Comparison of ENCODE assay signal across 31 cellular contexts in the genomic region with DNA sequence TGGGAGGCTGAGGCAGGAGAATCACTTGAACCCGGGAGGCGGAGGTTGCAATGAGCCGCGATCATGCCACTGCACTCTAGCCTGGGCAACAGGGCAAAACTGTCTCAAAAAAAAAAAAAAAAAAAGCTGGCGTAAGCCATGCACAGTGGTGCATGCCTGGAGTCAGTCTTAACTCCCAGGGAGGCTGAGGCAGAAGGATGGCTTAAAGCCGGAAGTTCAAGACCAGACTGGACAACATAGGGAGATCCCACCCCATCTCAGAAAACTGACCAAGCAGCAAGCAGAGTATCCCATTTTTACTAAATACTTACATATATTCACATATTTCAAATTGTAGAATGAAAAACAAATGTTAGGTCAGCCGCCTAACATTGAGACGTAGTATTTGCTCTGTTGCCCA.
"Had no signal": no experiment of that assay in that cellular context is flagged by ENCODE, and none has a peak within 500 bp of the region (broad histone marks: within the 10 kb centered on the region; RNA-seq: fewer than 3 reads in every experiment).

No MANE protein-coding gene starts in this region.

- H3K27ac Mint-ChIP-seq: activated naive CD8-positive, alpha-beta T cell treated with anti-CD3 and anti-CD28 coated beads, Interleukin-2, amount 50 U/mL, for 24 hours; dendritic cell treated with granulocyte-macrophage colony-stimulating factor and Interleukin-4, amounts not matched to agents 40 ng/mL and 50 ng/mL, for 4 days had no signal

- ATAC-seq: activated CD4-positive, CD25-positive, alpha-beta regulatory T cell treated with anti-CD3 and anti-CD28 coated beads, Interleukin-2, amount 50 U/mL, for 24 hours; activated naive CD8-positive, alpha-beta T cell treated with anti-CD3 and anti-CD28 coated beads, Interleukin-2, amount 50 U/mL, for 24 hours; gastrocnemius medialis; natural killer cell treated with Interleukin-12 subunit alpha and Interleukin-12 subunit beta and Interleukin-15 and Interleukin-18, amount 100 ng/mL, for 72 hours; sciatic nerve; stimulated activated naive CD8-positive, alpha-beta T cell treated with anti-CD3 and anti-CD28 coated beads, Interleukin-15, Interleukin-2, amounts not matched to agents 100 U/mL and 50 U/mL, for 24 hours; T-cell had no signal

- H3K4me1 ChIP-seq: breast epithelium had no signal

- H3K27ac ChIP-seq: breast epithelium, gastrocnemius medialis, left ventricle myocardium inferior, ovary, testis had no signal

- H3K9me3 ChIP-seq: breast epithelium, gastrocnemius medialis, left ventricle myocardium inferior, ovary, prostate gland, testis had no signal

- H3K4me3 Mint-ChIP-seq: activated CD4-positive, alpha-beta T cell treated with anti-CD3 and anti-CD28 coated beads, Interleukin-2, amount 10 ng/mL, durations not matched to agents 7 days and 5 days; activated naive CD8-positive, alpha-beta T cell treated with anti-CD3 and anti-CD28 coated beads, Interleukin-2, amount 50 U/mL, for 24 hours; dendritic cell treated with granulocyte-macrophage colony-stimulating factor and Interleukin-4, amounts not matched to agents 40 ng/mL and 50 ng/mL, for 4 days; natural killer cell treated with Interleukin-12 subunit alpha and Interleukin-12 subunit beta and Interleukin-15 and Interleukin-18, amount 100 ng/mL, for 72 hours; T-cell had no signal

- H3K36me3 ChIP-seq: breast epithelium, ovary, prostate gland had no signal

- H3K27me3 ChIP-seq: breast epithelium, gastrocnemius medialis, ovary, testis had no signal

- FAIRE-seq: urothelium cell line had no signal

- DNase-seq: activated CD4-positive, alpha-beta T cell treated with anti-CD3 and anti-CD28 coated beads, Interleukin-2, amount 10 ng/mL, durations not matched to agents 7 days and 5 days; activated CD8-positive, alpha-beta memory T cell treated with anti-CD3 and anti-CD28 coated beads for 24 hours; activated effector memory CD4-positive, alpha-beta T cell treated with Interleukin-2 at 50 U/mL for 16 hours; activated naive CD4-positive, alpha-beta T cell treated with Interleukin-2 at 50 U/mL for 16 hours; activated naive CD8-positive, alpha-beta T cell treated with anti-CD3 and anti-CD28 coated beads, Interleukin-2, amount 50 U/mL, for 24 hours; amygdala; central memory CD4-positive, alpha-beta T cell; effector CD4-positive, alpha-beta T cell; gastrocnemius medialis; glutamatergic neuron; islet precursor cell; left ventricle myocardium inferior; mesendoderm; ovary; retina; stimulated activated CD4-positive, alpha-beta T cell treated with anti-CD3 and anti-CD28 coated beads, Interleukin-12 subunit alpha, Interleukin-12 subunit beta, amount 100 ng/mL, for 4 hours; stimulated activated CD4-positive, alpha-beta T cell treated with anti-CD3 and anti-CD28 coated beads, Interleukin-4, amount 100 ng/mL, for 1 hour; stimulated activated naive CD8-positive, alpha-beta T cell treated with anti-CD3 and anti-CD28 coated beads, Interleukin-15, Interleukin-2, amounts not matched to agents 100 U/mL and 50 U/mL, for 24 hours; T-cell; testis; trophoblast cell had no signal

- H3K27me3 Mint-ChIP-seq: activated CD4-positive, alpha-beta T cell treated with anti-CD3 and anti-CD28 coated beads, Interleukin-2, amount 10 ng/mL, durations not matched to agents 7 days and 5 days; activated naive CD8-positive, alpha-beta T cell treated with anti-CD3 and anti-CD28 coated beads, Interleukin-2, amount 50 U/mL, for 24 hours; dendritic cell treated with granulocyte-macrophage colony-stimulating factor and Interleukin-4, amounts not matched to agents 40 ng/mL and 50 ng/mL, for 4 days; natural killer cell treated with Interleukin-12 subunit alpha and Interleukin-12 subunit beta and Interleukin-15 and Interleukin-18, amount 100 ng/mL, for 72 hours; T-cell had no signal

- H3K4me3 ChIP-seq: breast epithelium, gastrocnemius medialis, left ventricle myocardium inferior, lung, ovary, prostate gland, skin epidermis, testis had no signal

- H3K9me3 Mint-ChIP-seq: activated naive CD8-positive, alpha-beta T cell treated with anti-CD3 and anti-CD28 coated beads, Interleukin-2, amount 50 U/mL, for 24 hours; dendritic cell treated with granulocyte-macrophage colony-stimulating factor and Interleukin-4, amounts not matched to agents 40 ng/mL and 50 ng/mL, for 4 days; natural killer cell treated with Interleukin-12 subunit alpha and Interleukin-12 subunit beta and Interleukin-15 and Interleukin-18, amount 100 ng/mL, for 72 hours; T-cell; T-helper 2 cell treated with Interferon-gamma antibody and Interleukin-4, amounts not matched to agents 5 μg/mL and 100 μg/mL, for 36 hours had no signal
